ENCODE assay signal across 2 cellular contexts in the genomic region with DNA sequence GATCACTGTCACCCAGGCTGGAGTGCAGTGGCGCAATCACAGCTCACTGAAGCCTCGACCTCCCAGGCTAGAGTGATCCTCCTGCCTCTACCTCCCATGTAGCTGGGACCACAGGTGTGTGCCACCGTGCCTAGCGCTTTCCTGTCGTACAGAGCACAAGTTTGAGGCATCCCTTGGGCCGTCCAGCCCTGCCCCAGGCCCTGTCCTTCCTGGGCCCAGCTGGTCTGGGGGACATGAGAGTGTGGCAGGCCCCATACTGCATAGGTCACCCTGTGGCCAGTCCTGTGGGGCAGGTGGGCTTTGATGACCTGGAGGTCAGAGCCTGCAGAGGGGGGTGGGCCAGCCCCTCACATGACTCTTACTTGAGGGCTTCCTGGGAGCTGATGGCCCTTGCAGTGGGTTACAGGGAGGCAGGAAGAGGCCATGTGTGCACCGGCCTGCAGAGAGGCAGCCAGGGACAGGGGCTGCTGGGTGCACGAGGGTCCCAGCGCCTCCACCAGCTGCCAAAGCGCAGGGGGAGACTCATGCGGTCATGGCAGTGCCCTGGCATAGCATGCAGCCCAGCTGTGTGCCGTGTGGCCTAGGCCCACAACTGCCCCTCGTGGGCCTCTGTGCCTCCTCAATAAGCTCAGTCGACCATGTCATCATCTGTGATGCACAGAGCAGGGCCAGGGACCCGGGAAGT.
TF ChIP-seq lines count a peak whose summit lies in the region.

No MANE protein-coding gene starts in this region.

TF ChIP-seq in HEK293, 187 proteins besides CTCF, POLR2A, EP300 and RAD21:
- TF ChIP-seq ZNF555 (tag by site-specific recombination; conservative IDR thresholded peaks at IDR 0.05) (no peak), KLF10 (tag by site-specific recombination; IDR thresholded peaks at IDR 0.05) (no peak), RBAK (tag by site-specific recombination; IDR thresholded peaks at IDR 0.05) (no peak), BCL11B (tag by site-specific recombination; IDR thresholded peaks at IDR 0.05; ENCODE audit: low read depth) (0 out of 2 replicates have a peak, but pooled peaks have one; percentile 5), ZFP41 (tag by site-specific recombination; IDR thresholded peaks at IDR 0.05; ENCODE audit: borderline replicate concordance) (no peak)
- TF ChIP-seq, protein P1, sequence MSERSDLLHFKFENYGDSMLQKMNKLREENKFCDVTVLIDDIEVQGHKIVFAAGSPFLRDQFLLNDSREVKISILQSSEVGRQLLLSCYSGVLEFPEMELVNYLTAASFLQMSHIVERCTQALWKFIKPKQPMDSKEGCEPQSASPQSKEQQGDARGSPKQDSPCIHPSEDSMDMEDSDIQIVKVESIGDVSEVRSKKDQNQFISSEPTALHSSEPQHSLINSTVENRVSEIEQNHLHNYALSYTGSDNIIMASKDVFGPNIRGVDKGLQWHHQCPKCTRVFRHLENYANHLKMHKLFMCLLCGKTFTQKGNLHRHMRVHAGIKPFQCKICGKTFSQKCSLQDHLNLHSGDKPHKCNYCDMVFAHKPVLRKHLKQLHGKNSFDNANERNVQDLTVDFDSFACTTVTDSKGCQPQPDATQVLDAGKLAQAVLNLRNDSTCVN (tag by site-specific recombination; optimal IDR thresholded peaks at IDR 0.05), result no peak
- TF ChIP-seq, protein P2, sequence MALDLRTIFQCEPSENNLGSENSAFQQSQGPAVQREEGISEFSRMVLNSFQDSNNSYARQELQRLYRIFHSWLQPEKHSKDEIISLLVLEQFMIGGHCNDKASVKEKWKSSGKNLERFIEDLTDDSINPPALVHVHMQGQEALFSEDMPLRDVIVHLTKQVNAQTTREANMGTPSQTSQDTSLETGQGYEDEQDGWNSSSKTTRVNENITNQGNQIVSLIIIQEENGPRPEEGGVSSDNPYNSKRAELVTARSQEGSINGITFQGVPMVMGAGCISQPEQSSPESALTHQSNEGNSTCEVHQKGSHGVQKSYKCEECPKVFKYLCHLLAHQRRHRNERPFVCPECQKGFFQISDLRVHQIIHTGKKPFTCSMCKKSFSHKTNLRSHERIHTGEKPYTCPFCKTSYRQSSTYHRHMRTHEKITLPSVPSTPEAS (tag by site-specific recombination; IDR thresholded peaks at IDR 0.05), result no peak

TF ChIP-seq in H1, 55 proteins besides CTCF, POLR2A, EP300 and RAD21:
- no peak for TF ChIP-seq CEBPB (IDR thresholded peaks at IDR 0.05; ENCODE audit: low read depth, low read length)
- no peak for TF ChIP-seq POU5F1 (IDR thresholded peaks at IDR 0.05; ENCODE audit: low read depth, low read length)
- no peak for TF ChIP-seq SIX5 (IDR thresholded peaks at IDR 0.05; ENCODE audit: low read depth, low read length)
- no peak for TF ChIP-seq FOSL1 (IDR thresholded peaks at IDR 0.05; ENCODE audit: insufficient read depth, low read depth, low read length)
- no peak for TF ChIP-seq RBBP5 (IDR thresholded peaks at IDR 0.05; ENCODE audit: borderline replicate concordance, low read depth, low read length)
- TF ChIP-seq RNF2 (IDR thresholded peaks at IDR 0.05; ENCODE audit: borderline replicate concordance, low read depth, low read length, missing control alignments, poor library complexity, severe bottlenecking), result no peak
- TF ChIP-seq CBX5 (IDR thresholded peaks at IDR 0.05; ENCODE audit: low read depth, low read length), result no peak
